13 cellular contexts compared by ENCODE assay signal in genomic region chr15:74490339-74490689, GRCh38. TPM values are rescaled to one million over a fixed set of nuclear protein-coding genes. Genes with fewer than 3 reads are reported as not detected.
DNase-seq lines count a peak whose midpoint lies in the region; ATAC-seq, FAIRE-seq and TF ChIP-seq lines count a peak whose summit lies in the region.
"Had no signal": no experiment of that assay in that cellular context is flagged by ENCODE, and none has a peak within 500 bp of the region (broad histone marks: within the 10 kb centered on the region; RNA-seq: fewer than 3 reads in every experiment).

No MANE protein-coding gene starts in this region.

- peak overlapping the region in 1 of 2 experiments; percentile 82; a peak in 2 of 4 replicates for H3K9ac ChIP-seq in K562 (ENCODE audit: insufficient read depth in 1 of 2, low read depth in 2 of 2, low read length in 2 of 2)

- H3K4me1 Mint-ChIP-seq in nephron progenitor cell, result peaks cover 21% of the 10 kb centered on the region

- H4K20me1 ChIP-seq in K562 (replicated peaks; ENCODE audit: control insufficient read depth, insufficient read depth, low read length), result no peaks in the 10 kb centered on the region; the same call in 1 of the 2 replicates

- TF ChIP-seq EP300 in K562 (IDR thresholded peaks at IDR 0.05; ENCODE audit: low read length), result no peak

- no peak for TF ChIP-seq CTCF in K562 (IDR thresholded peaks at IDR 0.05 in 2 of 3, conservative IDR thresholded peaks at IDR 0.05 in 1 of 3; ENCODE audit: insufficient read depth in 2 of 3, low read depth in 1 of 3, low read length in 3 of 3)
- TF ChIP-seq CTCF in nephron progenitor cell (IDR thresholded peaks at IDR 0.05), result no peak
- TF ChIP-seq CTCF in upper lobe of right lung (IDR thresholded peaks at IDR 0.05), result no peak

- H3K36me3 ChIP-seq in KOPT-K1 (ENCODE audit: insufficient read depth, low read length), result peaks cover 10% of the 10 kb centered on the region; the same call in 1 of the 2 replicates
- H3K36me3 ChIP-seq in K562 (ENCODE audit: control insufficient read depth, insufficient read depth, low read length), result peaks cover 4% of the 10 kb centered on the region; the same call in 1 of the 3 replicates
- H3K36me3 ChIP-seq in upper lobe of right lung, result no peaks in the 10 kb centered on the region
- H3K36me3 ChIP-seq: esophagus muscularis mucosa, left lung had no signal

- peak overlapping the region; percentile 43; the same call in 1 of the 2 replicates for H3K4me2 ChIP-seq in K562 (ENCODE audit: insufficient read depth, low read length)

- ATAC-seq in K562, result no peak
- no peak for ATAC-seq in upper lobe of right lung

- DNase-seq in K562 (ENCODE audit: extremely low read depth in 1 of 4, low spot score in 3 of 4) (no peak), nephron progenitor cell (no peak), NCI-H446 treated with DMSO at 0.1 percent for 48 hours (lab: John Stamatoyannopoulos, UW) (no peak), upper lobe of right lung (no peak), caudate nucleus (lab: John Stamatoyannopoulos, UW) (no peak)
- DNase-seq: NCI-H1417 treated with DMSO at 0.1 percent for 48 hours had no signal

- H3K79me2 ChIP-seq in K562 (ENCODE audit: control insufficient read depth, insufficient read depth, low read length), result no peaks in the 10 kb centered on the region

- CTCF ChIA-PET in K562 (lab: Yijun Ruan, JAX; ENCODE audit: low intra/inter-chr PET ratio), result interaction anchor here (2.9 to 3.5 kb wide), 2 partner anchors 108 to 117 kb away, joined by 19 to 30 read pairs; no protein-coding TSS in a partner anchor

- intact Hi-C loops in K562 (cut with micrococcal nuclease) (loop anchor here (2.0 kb wide), 2 partner anchors 108 to 116 kb away; no protein-coding TSS in a partner anchor), upper lobe of right lung (cut with DNase I) (no loop called here)

- no peak for TF ChIP-seq RAD21 in K562 (CRISPR knock-in tag; conservative IDR thresholded peaks at IDR 0.05 in 1 of 2, IDR thresholded peaks at IDR 0.05 in 1 of 2)

- H2AFZ ChIP-seq in K562 (ENCODE audit: low read depth, low read length), result peak overlapping the region; percentile 75

- peak overlapping the region; percentile 54 for H3K4me3 Mint-ChIP-seq in nephron progenitor cell
- H3K4me3 Mint-ChIP-seq: CD4-positive, alpha-beta T cell; neural crest cell had no signal

- POLR2A ChIA-PET in K562 (lab: Yijun Ruan, JAX), result no interaction called here

- WGBS in K562 (ENCODE audit: insufficient coverage, low coverage, missing lambda C conversion rate), result 100% methylated on average over 1 of the region's 1 CpG

- H3K27me3 ChIP-seq in K562 (ENCODE audit: control insufficient read depth in 2 of 2, insufficient read depth in 2 of 2, low read length in 2 of 2), result no peaks in the 10 kb centered on the region
- no peaks in the 10 kb centered on the region for H3K27me3 ChIP-seq in upper lobe of right lung
- H3K27me3 ChIP-seq: esophagus muscularis mucosa, left lung had no signal

- no peaks in the 10 kb centered on the region for H3K27me3 Mint-ChIP-seq in nephron progenitor cell (ENCODE audit: low read depth, poor library complexity)
- H3K27me3 Mint-ChIP-seq: CD4-positive, alpha-beta T cell had no signal

- H3K9me1 ChIP-seq in K562 (ENCODE audit: control insufficient read depth, insufficient read depth, low read length), result no peaks in the 10 kb centered on the region

- peak overlapping the region; percentile 76 for H3K27ac ChIP-seq in KOPT-K1 (ENCODE audit: low read depth, low read length, poor library complexity, severe bottlenecking)
- H3K27ac ChIP-seq in K562 (ENCODE audit: extremely low read depth, low read depth, low read length), result peak overlapping the region; percentile 20; the same call in 1 of the 3 replicates
- H3K27ac ChIP-seq in upper lobe of right lung, result no peak overlapping the region
- no peak overlapping the region for H3K27ac ChIP-seq in caudate nucleus (ENCODE audit: low read depth, low read length)
- H3K27ac ChIP-seq: esophagus muscularis mucosa, left lung had no signal

- no peaks in the 10 kb centered on the region for H3K9me3 Mint-ChIP-seq in nephron progenitor cell
- H3K9me3 Mint-ChIP-seq: CD4-positive, alpha-beta T cell; neural crest cell had no signal

- peaks cover 14% of the 10 kb centered on the region for H3K36me3 Mint-ChIP-seq in nephron progenitor cell (ENCODE audit: low read depth)

- peak overlapping the region; percentile 1; the same call in 1 of the 2 replicates for H3K4me3 ChIP-seq in GM08714 (ENCODE audit: low read length)
- no peak overlapping the region for H3K4me3 ChIP-seq in K562
- H3K4me3 ChIP-seq in upper lobe of right lung, result no peak overlapping the region
- H3K4me3 ChIP-seq: esophagus muscularis mucosa, left lung had no signal

- TF ChIP-seq POLR2A in K562 (conservative IDR thresholded peaks at IDR 0.05), result no peak

- no peak for FAIRE-seq in K562 (lab: Jason Lieb, UNC)
- FAIRE-seq: G401.6 had no signal

- no peak overlapping the region for H3K27ac Mint-ChIP-seq in nephron progenitor cell
- H3K27ac Mint-ChIP-seq: CD4-positive, alpha-beta T cell had no signal

- H3K9me3 ChIP-seq in KOPT-K1 (ENCODE audit: insufficient read depth, low read length, poor library complexity, severe bottlenecking), result no peaks in the 10 kb centered on the region
- H3K9me3 ChIP-seq in K562 (replicated peaks; ENCODE audit: control insufficient read depth, insufficient read depth, low read depth, low read length), result no peaks in the 10 kb centered on the region
- H3K9me3 ChIP-seq in upper lobe of right lung, result no peaks in the 10 kb centered on the region
- H3K9me3 ChIP-seq: esophagus muscularis mucosa, left lung had no signal

- in situ Hi-C loops in K562 (cut with MboI), result no loop called here

- H3K4me1 ChIP-seq in K562 (replicated peaks in 1 of 2; ENCODE audit: control insufficient read depth in 2 of 2, insufficient read depth in 2 of 2, low read length in 2 of 2) (peaks cover 3 to 4% of the 10 kb centered on the region in 2 experiments; a peak in 3 of 5 replicates), upper lobe of right lung (no peaks in the 10 kb centered on the region)
- H3K4me1 ChIP-seq: esophagus muscularis mucosa, left lung had no signal

- BruUV-seq in K562 (replicated peaks; lab: Mats Ljungman, UMichigan), result no TSS peak

RNA-seq across cellular contexts. Expression of gene UBL7, which starts 29.4 kb away (rescaled TPM):
- total RNA-seq in K562 (2011; cell fraction: chromatin; rRNA removed; ENCODE audit: low replicate concordance), result 9.1 and 12.8 TPM in 2 replicates
- total RNA-seq in K562 (2011; cell fraction: nucleolus; rRNA removed), result 12.8 and 16.2 TPM in 2 replicates
- 10.7 and 15.0 TPM in 2 replicates for total RNA-seq in K562 (2011; cell fraction: nucleoplasm; rRNA removed)
- 36.6 and 79.6 TPM in 2 replicates for total RNA-seq in K562 (2014; rRNA removed)
- 26.2 and 29.3 TPM in 2 replicates for total RNA-seq in K562 (2014; rRNA removed; fragmentation: Illumina TruSeq; extraction: Trizol)
- total RNA-seq in K562 (2015; rRNA removed; fragmentation: Illumina TruSeq; extraction: Trizol), result 31.1 and 32.4 TPM in 2 replicates
- total RNA-seq in K562 (2021), result 51.7 and 65.5 TPM in 2 replicates
- polyA plus RNA-seq in K562 (2011; rRNA removed), result 63.4 and 64.7 TPM in 2 replicates
- 107 and 180 TPM in 2 replicates for polyA plus RNA-seq in K562 (2011; cell fraction: cytosol; rRNA removed)
- polyA plus RNA-seq in K562 (2011; cell fraction: nucleus; rRNA removed), result 29.7 and 35.7 TPM in 2 replicates
- 41.6 and 62.1 TPM in 2 replicates for polyA plus RNA-seq in K562 (2012)
- polyA plus RNA-seq in K562 (2014; fragmentation: Illumina TruSeq; extraction: Trizol), result 52.8 and 65.0 TPM in 2 replicates
- polyA plus RNA-seq in K562 (2014; fragmentation: Nextera tagmentation; extraction: Ambion mirVana), result 10 to 100 TPM; 19.2 to 44.9 TPM
- polyA plus RNA-seq in K562 (2014; rRNA removed), result 47.8 and 70.3 TPM in 2 replicates
- polyA minus RNA-seq in K562 (2011; rRNA and poly(A)+ RNA removed), result 40.5 and 52.2 TPM in 2 replicates
- polyA minus RNA-seq in K562 (2011; cell fraction: cytosol; rRNA and poly(A)+ RNA removed), result 40.3 and 40.8 TPM in 2 replicates
- 8.6 and 10.9 TPM in 2 replicates for polyA minus RNA-seq in K562 (2011; cell fraction: nucleus; rRNA and poly(A)+ RNA removed)
- total RNA-seq in upper lobe of right lung, result 40.8 TPM

RNA-seq across cellular contexts. Expression of gene ARID3B, which starts 50.7 kb away (rescaled TPM):
- total RNA-seq in K562 (2011; cell fraction: chromatin; rRNA removed; ENCODE audit: low replicate concordance), result 31.5 and 48.3 TPM in 2 replicates
- 22.4 and 26.3 TPM in 2 replicates for total RNA-seq in K562 (2011; cell fraction: nucleolus; rRNA removed)
- total RNA-seq in K562 (2011; cell fraction: nucleoplasm; rRNA removed), result 29.0 and 39.5 TPM in 2 replicates
- total RNA-seq in K562 (2014; rRNA removed), result 7.1 and 10.9 TPM in 2 replicates
- 4.4 and 4.8 TPM in 2 replicates for total RNA-seq in K562 (2014; rRNA removed; fragmentation: Illumina TruSeq; extraction: Trizol)
- total RNA-seq in K562 (2015; rRNA removed; fragmentation: Illumina TruSeq; extraction: Trizol), result 6.0 and 6.1 TPM in 2 replicates
- 14.8 and 15.0 TPM in 2 replicates for total RNA-seq in K562 (2021)
- polyA plus RNA-seq in K562 (2011; rRNA removed), result 11.8 and 16.4 TPM in 2 replicates
- polyA plus RNA-seq in K562 (2011; cell fraction: cytosol; rRNA removed), result 14.6 and 18.3 TPM in 2 replicates
- polyA plus RNA-seq in K562 (2011; cell fraction: nucleus; rRNA removed), result 19.7 and 26.1 TPM in 2 replicates
- 11.3 and 18.8 TPM in 2 replicates for polyA plus RNA-seq in K562 (2012)
- polyA plus RNA-seq in K562 (2014; fragmentation: Illumina TruSeq; extraction: Trizol), result 12.4 and 14.8 TPM in 2 replicates
- polyA plus RNA-seq in K562 (2014; fragmentation: Nextera tagmentation; extraction: Ambion mirVana), result under 1 TPM; 0.32 to 0.74 TPM
- 14.1 and 15.1 TPM in 2 replicates for polyA plus RNA-seq in K562 (2014; rRNA removed)
- polyA minus RNA-seq in K562 (2011; rRNA and poly(A)+ RNA removed), result 10.7 and 11.3 TPM in 2 replicates
- polyA minus RNA-seq in K562 (2011; cell fraction: cytosol; rRNA and poly(A)+ RNA removed), result 11.5 and 11.8 TPM in 2 replicates
- polyA minus RNA-seq in K562 (2011; cell fraction: nucleus; rRNA and poly(A)+ RNA removed), result 10.5 and 11.4 TPM in 2 replicates
- total RNA-seq in upper lobe of right lung, result 10.7 TPM

RNA-seq across cellular contexts. Expression of gene SEMA7A, which starts 56.6 kb away (rescaled TPM):
- total RNA-seq in K562 (2011; cell fraction: chromatin; rRNA removed; ENCODE audit: low replicate concordance), result 17.2 and 52.5 TPM in 2 replicates
- 48.0 and 55.7 TPM in 2 replicates for total RNA-seq in K562 (2011; cell fraction: nucleolus; rRNA removed)
- total RNA-seq in K562 (2011; cell fraction: nucleoplasm; rRNA removed), result 32.8 and 33.4 TPM in 2 replicates
- total RNA-seq in K562 (2014; rRNA removed), result 4.8 and 5.7 TPM in 2 replicates
- 1.7 and 3.3 TPM in 2 replicates for total RNA-seq in K562 (2014; rRNA removed; fragmentation: Illumina TruSeq; extraction: Trizol)
- 6.1 and 6.6 TPM in 2 replicates for total RNA-seq in K562 (2015; rRNA removed; fragmentation: Illumina TruSeq; extraction: Trizol)
- total RNA-seq in K562 (2021), result 6.2 and 6.8 TPM in 2 replicates
- polyA plus RNA-seq in K562 (2011; rRNA removed), result 8.2 and 12.8 TPM in 2 replicates
- 15.1 and 15.7 TPM in 2 replicates for polyA plus RNA-seq in K562 (2011; cell fraction: cytosol; rRNA removed)
- 24.4 and 28.1 TPM in 2 replicates for polyA plus RNA-seq in K562 (2011; cell fraction: nucleus; rRNA removed)
- 12.7 and 16.6 TPM in 2 replicates for polyA plus RNA-seq in K562 (2012)
- polyA plus RNA-seq in K562 (2014; fragmentation: Illumina TruSeq; extraction: Trizol), result 6.4 and 6.8 TPM in 2 replicates
- polyA plus RNA-seq in K562 (2014; fragmentation: Nextera tagmentation; extraction: Ambion mirVana), result under 1 TPM in 1 of 2 experiments, not detected in 1; 0.04 TPM
- polyA plus RNA-seq in K562 (2014; rRNA removed), result 3.6 and 7.2 TPM in 2 replicates
- polyA minus RNA-seq in K562 (2011; rRNA and poly(A)+ RNA removed), result 7.0 and 9.6 TPM in 2 replicates
- 8.2 and 10.7 TPM in 2 replicates for polyA minus RNA-seq in K562 (2011; cell fraction: cytosol; rRNA and poly(A)+ RNA removed)
- 8.9 and 13.2 TPM in 2 replicates for polyA minus RNA-seq in K562 (2011; cell fraction: nucleus; rRNA and poly(A)+ RNA removed)
- 5.4 TPM for total RNA-seq in upper lobe of right lung

Comparison
In these comparisons a context has a peak if more than half of its experiments do, and no peak if none do; other contexts are left out.
1. H3K27ac ChIP-seq: peak in KOPT-K1 (single experiment) and K562 (single experiment); none in upper lobe of right lung (single experiment) and caudate nucleus (single experiment).